10 cellular contexts compared by ENCODE assay signal in genomic region chr15:80285379-80285778, GRCh38. TPM values are rescaled to one million over a fixed set of nuclear protein-coding genes. Genes with fewer than 3 reads are reported as not detected.
"Had no signal": no experiment of that assay in that cellular context is flagged by ENCODE, and none has a peak within 500 bp of the region (broad histone marks: within the 10 kb centered on the region; RNA-seq: fewer than 3 reads in every experiment).

No MANE protein-coding gene starts in this region.

- H3K27ac ChIP-seq: GM23248 had no signal

- ATAC-seq: GM23338, HCT116 had no signal

- H3K4me3 ChIP-seq: GM23248, GM23338, HAP-1 had no signal

- H3K27ac Mint-ChIP-seq: GM23338, H9, HFFc6 had no signal

- H3K36me3 ChIP-seq: HAP-1 had no signal

- H3K4me3 Mint-ChIP-seq: GM23338, H9, HFFc6 had no signal

- DNase-seq: GM23248, GOT3, H7, H9, HCEC 1CT, HFFc6 had no signal

- H3K9me3 ChIP-seq: HAP-1 had no signal

- H3K4me1 ChIP-seq: HAP-1 had no signal

- H3K9me3 Mint-ChIP-seq: GM23338, H9, HFFc6 had no signal

RNA-seq across cellular contexts. Expression of gene CTXND1, which starts 33.4 kb away (rescaled TPM):
- total RNA-seq: GM23248, GM23338, H1, H7, H9, HFFc6 had no signal
